ENCODE assay signal across 16 cellular contexts in genomic region chr6:165876568-165876967, GRCh38.
DNase-seq lines count a peak whose midpoint lies in the region; ATAC-seq and TF ChIP-seq lines count a peak whose summit lies in the region.
"Had no signal": no experiment of that assay in that cellular context is flagged by ENCODE, and none has a peak within 500 bp of the region (broad histone marks: within the 10 kb centered on the region; RNA-seq: fewer than 3 reads in every experiment).

No MANE protein-coding gene starts in this region.

- no peaks in the 10 kb centered on the region for H3K27me3 ChIP-seq in stomach
- H3K27me3 ChIP-seq: testis had no signal

- no peak for TF ChIP-seq POLR2A in stomach (IDR thresholded peaks at IDR 0.05)

- H3K27me3 Mint-ChIP-seq in activated T-helper 17 cell treated with anti-CD3 and anti-CD28 coated beads, Interleukin-2, amount 50 U/mL, for 72 hours = peaks cover 18% of the 10 kb centered on the region

- H3K27ac ChIP-seq in stomach = peak overlapping the region in 4 of 5 donors; percentile 5 to 60 (median 48)
- H3K27ac ChIP-seq: testis had no signal

- peak; percentile 78 for TF ChIP-seq EP300 in stomach (IDR thresholded peaks at IDR 0.05)

- intact Hi-C loops in stomach (cut with DNase I; ENCODE audit: low total_unique reads) = no loop called here

- DNase-seq in astrocyte of the cerebellum (ENCODE audit: low read depth) (peak; percentile 23), fibroblast of mammary gland (ENCODE audit: low read depth) (peak; percentile 45), medulla oblongata (ENCODE audit: extremely low spot score) (peak; percentile 20), stomach (no peak)
- DNase-seq in activated T-cell treated with anti-CD3 and anti-CD28 coated beads, Interleukin-2, amount 50 U/mL, for 48 hours = no peak
- DNase-seq: activated CD4-positive, alpha-beta T cell treated with anti-CD3 and anti-CD28 coated beads, Interleukin-2, amount 10 ng/mL, durations not matched to agents 7 days and 5 days; activated naive CD8-positive, alpha-beta T cell treated with anti-CD3 and anti-CD28 coated beads, Interleukin-2, amount 50 U/mL, for 24 hours; activated T-cell treated with anti-CD3 and anti-CD28 coated beads, Interleukin-2, amount 50 U/mL, for 1 hour; BE2C; DMS 273 treated with DMSO at 0.1 percent for 48 hours; occipital lobe; testis had no signal

- 12 to 20% (median 15%) methylated on average over 6 of the region's 6 CpGs for WGBS in stomach, 5 donors

- no peak overlapping the region for H3K4me3 ChIP-seq in astrocyte of the cerebellum (ENCODE audit: low read depth, low read length)
- H3K4me3 ChIP-seq in fibroblast of mammary gland (ENCODE audit: control insufficient read depth, low read depth, low read length) = no peak overlapping the region
- no peak overlapping the region for H3K4me3 ChIP-seq in stomach
- H3K4me3 ChIP-seq: lung, testis had no signal

- H3K36me3 Mint-ChIP-seq in activated T-helper 17 cell treated with anti-CD3 and anti-CD28 coated beads, Interleukin-2, amount 50 U/mL, for 72 hours (ENCODE audit: low read depth) = no peaks in the 10 kb centered on the region

- H3K27ac Mint-ChIP-seq in activated T-helper 17 cell treated with anti-CD3 and anti-CD28 coated beads, Interleukin-2, amount 50 U/mL, for 72 hours = no peak overlapping the region
- H3K27ac Mint-ChIP-seq: activated CD4-positive, alpha-beta T cell treated with anti-CD3 and anti-CD28 coated beads, Interleukin-2, amount 10 ng/mL, durations not matched to agents 7 days and 5 days; activated naive CD8-positive, alpha-beta T cell treated with anti-CD3 and anti-CD28 coated beads, Interleukin-2, amount 50 U/mL, for 24 hours had no signal

- H3K9me3 Mint-ChIP-seq in activated T-helper 17 cell treated with anti-CD3 and anti-CD28 coated beads, Interleukin-2, amount 50 U/mL, for 72 hours = no peaks in the 10 kb centered on the region
- H3K9me3 Mint-ChIP-seq: activated CD4-positive, alpha-beta T cell treated with anti-CD3 and anti-CD28 coated beads, Interleukin-2, amount 10 ng/mL, durations not matched to agents 7 days and 5 days had no signal

- ATAC-seq in GM19463 (IDR thresholded peaks at IDR 0.05; ENCODE audit: unreplicated experiment) (no peak), HG02852 (IDR thresholded peaks at IDR 0.05; ENCODE audit: unreplicated experiment) (no peak)
- ATAC-seq in activated T-helper 17 cell treated with anti-CD3 and anti-CD28 coated beads, Interleukin-2, amount 50 U/mL, for 72 hours (replicated peaks) = no peak
- ATAC-seq: activated naive CD8-positive, alpha-beta T cell treated with anti-CD3 and anti-CD28 coated beads, Interleukin-2, amount 50 U/mL, for 24 hours had no signal

- no peak overlapping the region for H3K4me3 Mint-ChIP-seq in activated T-helper 17 cell treated with anti-CD3 and anti-CD28 coated beads, Interleukin-2, amount 50 U/mL, for 72 hours
- H3K4me3 Mint-ChIP-seq: activated CD4-positive, alpha-beta T cell treated with anti-CD3 and anti-CD28 coated beads, Interleukin-2, amount 10 ng/mL, durations not matched to agents 7 days and 5 days; activated naive CD8-positive, alpha-beta T cell treated with anti-CD3 and anti-CD28 coated beads, Interleukin-2, amount 50 U/mL, for 24 hours had no signal

- no peaks in the 10 kb centered on the region for H3K4me1 Mint-ChIP-seq in activated T-helper 17 cell treated with anti-CD3 and anti-CD28 coated beads, Interleukin-2, amount 50 U/mL, for 72 hours
- H3K4me1 Mint-ChIP-seq: activated CD4-positive, alpha-beta T cell treated with anti-CD3 and anti-CD28 coated beads, Interleukin-2, amount 10 ng/mL, durations not matched to agents 7 days and 5 days; activated naive CD8-positive, alpha-beta T cell treated with anti-CD3 and anti-CD28 coated beads, Interleukin-2, amount 50 U/mL, for 24 hours had no signal

- no peaks in the 10 kb centered on the region for H3K36me3 ChIP-seq in stomach
- H3K36me3 ChIP-seq: BE2C had no signal

- no peaks in the 10 kb centered on the region for H3K9me3 ChIP-seq in stomach
- H3K9me3 ChIP-seq: BE2C, testis had no signal

- H3K4me1 ChIP-seq in stomach = peaks cover 0 to 24% (median 4%) of the 10 kb centered on the region in 4 donors
- H3K4me1 ChIP-seq: BE2C, testis had no signal

- in situ Hi-C loops in astrocyte of the cerebellum (cut with HindIII; ENCODE audit: low sequenced_read_pairs) = no loop called here

- TF ChIP-seq CTCF in astrocyte of the cerebellum (IDR thresholded peaks at IDR 0.05; ENCODE audit: low read depth, low read length, missing control alignments) = no peak
- TF ChIP-seq CTCF in fibroblast of mammary gland (conservative IDR thresholded peaks at IDR 0.05; ENCODE audit: control insufficient read depth, insufficient read depth, low read depth, low read length) = no peak
- TF ChIP-seq CTCF in stomach (IDR thresholded peaks at IDR 0.05) = no peak

Comparison
In these comparisons a context has a peak if more than half of its experiments do, and no peak if none do; other contexts are left out.
1. DNase-seq: peak in astrocyte of the cerebellum (single experiment), fibroblast of mammary gland (single experiment) and medulla oblongata (single experiment); none in stomach (single experiment) and activated T-cell treated with anti-CD3 and anti-CD28 coated beads, Interleukin-2, amount 50 U/mL, for 48 hours (0 of 2).